ENCODE assay signal across 14 cellular contexts in genomic region chr20:18048191-18048590, GRCh38. TPM values are rescaled to one million over a fixed set of nuclear protein-coding genes. Genes with fewer than 3 reads are reported as not detected.
"Had no signal": no experiment of that assay in that cellular context is flagged by ENCODE, and none has a peak within 500 bp of the region (broad histone marks: within the 10 kb centered on the region; RNA-seq: fewer than 3 reads in every experiment).

No MANE protein-coding gene starts in this region.

- H3K27ac ChIP-seq: gastrocnemius medialis, thyroid gland, uterus, VCaP had no signal

- DNase-seq: activated CD4-positive, alpha-beta T cell treated with anti-CD3 and anti-CD28 coated beads for 48 hours; activated naive CD4-positive, alpha-beta T cell treated with anti-CD3 and anti-CD28 coated beads, Interleukin-2, amount 10 ng/mL, durations not matched to agents 7 days and 5 days; cortex of kidney; effector memory CD4-positive, alpha-beta T cell; gastrocnemius medialis; left ventricle myocardium superior; mesendoderm; occipital lobe; right cardiac atrium; small intestine; thyroid gland; uterus had no signal

- H3K4me3 ChIP-seq: gastrocnemius medialis, thyroid gland, uterus had no signal

- H3K9me3 ChIP-seq: thyroid gland, uterus had no signal

- H3K27me3 ChIP-seq: thyroid gland, uterus had no signal

- H3K4me1 ChIP-seq: gastrocnemius medialis, thyroid gland, uterus had no signal

- H3K36me3 ChIP-seq: gastrocnemius medialis, thyroid gland, uterus had no signal

RNA-seq across cellular contexts. Expression of gene OVOL2, which starts 9.5 kb away (rescaled TPM):
- total RNA-seq: activated T-helper 2 cell treated with anti-CD3 and anti-CD28 coated beads, Interferon-gamma antibody, Interleukin-2, Interleukin-4, amounts not matched to agents 10 μg/mL and 5 μg/mL and 100 μg/mL, durations not matched to agents 14 hours and 24 hours and 36 hours; gastrocnemius medialis; left ventricle myocardium superior; right cardiac atrium had no signal
